In the genomic region with DNA sequence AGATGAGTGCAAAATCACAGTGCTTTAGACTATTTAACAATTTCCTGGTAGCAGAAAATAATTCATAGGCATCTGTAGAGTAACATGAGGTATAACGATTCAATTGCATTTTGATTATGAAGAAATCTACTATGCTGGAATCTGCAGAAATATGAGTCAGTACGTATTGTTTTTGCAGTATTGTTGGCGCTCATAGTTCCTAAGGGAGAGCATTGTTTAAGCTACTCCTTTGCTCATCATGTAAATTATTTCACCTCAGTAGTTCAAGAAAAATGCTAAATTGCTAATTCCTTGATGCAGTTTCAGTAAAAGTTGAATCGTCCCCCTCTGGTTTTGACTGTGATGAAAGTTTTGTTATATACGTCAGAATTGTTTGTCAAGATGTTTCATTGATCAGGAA, we compare ENCODE assay signal across 23 cellular contexts.
DNase-seq lines count a peak whose midpoint lies in the region; FAIRE-seq and TF ChIP-seq lines count a peak whose summit lies in the region.
"Had no signal": no experiment of that assay in that cellular context is flagged by ENCODE, and none has a peak within 500 bp of the region (broad histone marks: within the 10 kb centered on the region; RNA-seq: fewer than 3 reads in every experiment).

No MANE protein-coding gene starts in this region.

- H3K4me3 Mint-ChIP-seq in astrocyte (ENCODE audit: unreplicated experiment) (no peak overlapping the region), chondrocyte (ENCODE audit: unreplicated experiment) (no peak overlapping the region)
- H3K4me3 Mint-ChIP-seq: CD4-positive, CD25-positive, alpha-beta regulatory T cell; CD8-positive, alpha-beta memory T cell had no signal

- no peak overlapping the region for H3K4ac ChIP-seq in H1 (replicated peaks; ENCODE audit: insufficient read length, low read depth, low read length)

- TF ChIP-seq POLR2A in H1 (IDR thresholded peaks at IDR 0.05; ENCODE audit: control extremely low read depth in 1 of 2, low read depth in 2 of 2, low read length in 2 of 2): no peak

- H2AFZ ChIP-seq in ACC112 (ENCODE audit: low read length, unreplicated experiment) (peak overlapping the region; percentile 77), astrocyte (ENCODE audit: low read depth, low read length) (peak overlapping the region; percentile 37), H1 (ENCODE audit: low read length) (peak overlapping the region; percentile 35; the same call in 1 of the 2 replicates)

- H4K5ac ChIP-seq in H1 (ENCODE audit: insufficient read length, low read depth, low read length): no peak overlapping the region

- H3K4me1 ChIP-seq in ACC112 (ENCODE audit: control insufficient read depth, insufficient read depth, low read length, unreplicated experiment) (peaks cover 5% of the 10 kb centered on the region), astrocyte (ENCODE audit: insufficient read depth, low read length) (peaks cover 13% of the 10 kb centered on the region), H1 (replicated peaks in 1 of 4; ENCODE audit: control insufficient read depth in 3 of 4, insufficient read depth in 4 of 4, low read length in 3 of 4) (peaks cover 0 to 9% (median 0%) of the 10 kb centered on the region in 4 experiments; a peak in 2 of 7 replicates)
- H3K4me1 ChIP-seq: BE2C, HAP-1 had no signal

- no peak overlapping the region for H3K4me2 ChIP-seq in astrocyte (ENCODE audit: low read length)
- H3K4me2 ChIP-seq in H1 (ENCODE audit: insufficient read depth in 1 of 2, low read depth in 2 of 2, low read length in 2 of 2): no peak overlapping the region

- H3K23me2 ChIP-seq in H1 (ENCODE audit: low read depth, low read length): no peaks in the 10 kb centered on the region

- H3K56ac ChIP-seq in H1 (replicated peaks; ENCODE audit: insufficient read length, low read depth, low read length): no peak overlapping the region

- no peaks in the 10 kb centered on the region for H3K27me3 Mint-ChIP-seq in astrocyte (ENCODE audit: low read depth, unreplicated experiment)
- no peaks in the 10 kb centered on the region for H3K27me3 Mint-ChIP-seq in chondrocyte (ENCODE audit: low read depth)
- H3K27me3 Mint-ChIP-seq: CD4-positive, CD25-positive, alpha-beta regulatory T cell had no signal

- H3K36me3 Mint-ChIP-seq in astrocyte (ENCODE audit: low read depth, unreplicated experiment): no peaks in the 10 kb centered on the region
- peaks cover 3% of the 10 kb centered on the region for H3K36me3 Mint-ChIP-seq in chondrocyte (ENCODE audit: low read depth)
- H3K36me3 Mint-ChIP-seq: CD4-positive, CD25-positive, alpha-beta regulatory T cell; CD8-positive, alpha-beta memory T cell had no signal

- peaks cover 26% of the 10 kb centered on the region for H3K4me1 Mint-ChIP-seq in astrocyte (ENCODE audit: low read depth, unreplicated experiment)
- peaks cover 27% of the 10 kb centered on the region for H3K4me1 Mint-ChIP-seq in chondrocyte (ENCODE audit: low read depth)
- H3K4me1 Mint-ChIP-seq: CD4-positive, CD25-positive, alpha-beta regulatory T cell; CD8-positive, alpha-beta memory T cell had no signal

- POLR2A ChIA-PET in H1 (lab: Charles Lee; ENCODE audit: partially characterized antibody): no interaction called here

- in situ Hi-C loops in G401 (cut with HindIII; ENCODE audit: low sequenced_read_pairs): no loop called here

- FAIRE-seq in astrocyte (lab: Jason Lieb, UNC): no peak
- FAIRE-seq in H1 (lab: Jason Lieb, UNC): no peak
- FAIRE-seq: GM12892, GM18507 had no signal

- TF ChIP-seq CTCF in astrocyte (IDR thresholded peaks at IDR 0.05; ENCODE audit: insufficient read depth, low read depth, low read length) (no peak), H1 (IDR thresholded peaks at IDR 0.05; ENCODE audit: control extremely low read depth in 1 of 3, insufficient read depth in 1 of 3, low read depth in 1 of 3, low read length in 3 of 3) (no peak), fibroblast of pulmonary artery (IDR thresholded peaks at IDR 0.05; ENCODE audit: low read length, missing control alignments) (no peak), chondrocyte (IDR thresholded peaks at IDR 0.05) (no peak)

- H3K18ac ChIP-seq in H1 (ENCODE audit: extremely low read depth, low read length): no peak overlapping the region

- TF ChIP-seq EP300 in H1 (IDR thresholded peaks at IDR 0.05; ENCODE audit: borderline replicate concordance in 1 of 2, low read depth in 2 of 2, low read length in 2 of 2): no peak

- H3K9ac ChIP-seq in astrocyte (ENCODE audit: low read length) (no peak overlapping the region), H1 (replicated peaks in 1 of 4; ENCODE audit: extremely low read depth in 1 of 4, low read depth in 3 of 4, low read length in 3 of 4) (no peak overlapping the region)

- H3K27ac ChIP-seq in ACC112 (ENCODE audit: low read depth, low read length): no peak overlapping the region
- no peak overlapping the region for H3K27ac ChIP-seq in astrocyte (ENCODE audit: low read depth, low read length)
- no peak overlapping the region for H3K27ac ChIP-seq in H1 (ENCODE audit: low read depth, low read length)
- no peak overlapping the region for H3K27ac ChIP-seq in substantia nigra (ENCODE audit: low read depth, low read length, poor library complexity, severe bottlenecking)
- H3K27ac ChIP-seq: HL-60 had no signal

- H4K91ac ChIP-seq in H1 (replicated peaks; ENCODE audit: insufficient read length, low read length): no peak overlapping the region

- no peak overlapping the region for H2BK120ac ChIP-seq in H1 (replicated peaks; ENCODE audit: low read depth, low read length)

- DNase-seq in astrocyte (ENCODE audit: low read depth): no peak
- no peak for DNase-seq in H1 (ENCODE audit: low read depth in 1 of 2, low spot score in 2 of 2)
- peak; percentile 40 for DNase-seq in fibroblast of pulmonary artery (ENCODE audit: low read depth)
- DNase-seq in substantia nigra (lab: John Stamatoyannopoulos, UW): no peak
- no peak for DNase-seq in G401 (ENCODE audit: low spot score)
- DNase-seq in DMS53 treated with DMSO at 0.1 percent for 48 hours (lab: John Stamatoyannopoulos, UW; ENCODE audit: unreplicated experiment): no peak
- DNase-seq in chondrocyte (ENCODE audit: low spot score): no peak
- DNase-seq: 8988T; ACHN; BE2C; C1 segment of cervical spinal cord; CD4-positive, CD25-positive, alpha-beta regulatory T cell; CD8-positive, alpha-beta memory T cell; COR-L47; DMS 273 treated with DMSO at 0.1 percent for 48 hours; DMS53; GDM1; GOT3 had no signal

- H3K9me3 Mint-ChIP-seq in astrocyte (ENCODE audit: unreplicated experiment): peaks cover 12% of the 10 kb centered on the region
- H3K9me3 Mint-ChIP-seq in chondrocyte (ENCODE audit: low read depth): peaks cover 19% of the 10 kb centered on the region

- H2BK5ac ChIP-seq in H1 (ENCODE audit: low read depth, low read length): no peak overlapping the region

- H3K79me2 ChIP-seq in ACC112 (ENCODE audit: control insufficient read depth, insufficient read depth, low read length, unreplicated experiment): no peaks in the 10 kb centered on the region
- H3K79me2 ChIP-seq in astrocyte (ENCODE audit: insufficient read depth, low read length): no peaks in the 10 kb centered on the region
- H3K79me2 ChIP-seq in H1 (ENCODE audit: control insufficient read depth in 1 of 2, insufficient read depth in 2 of 2, low read length in 2 of 2): no peaks in the 10 kb centered on the region

- H3K27me3 ChIP-seq in ACC112 (ENCODE audit: insufficient read depth, low read length): no peaks in the 10 kb centered on the region
- H3K27me3 ChIP-seq in astrocyte (ENCODE audit: insufficient read depth, low read length): no peaks in the 10 kb centered on the region
- no peaks in the 10 kb centered on the region for H3K27me3 ChIP-seq in H1 (replicated peaks in 1 of 4; ENCODE audit: control insufficient read depth in 3 of 4, extremely low read depth in 1 of 4, insufficient read depth in 3 of 4, low read length in 3 of 4)
- H3K27me3 ChIP-seq: BE2C had no signal

- no peak for TF ChIP-seq RAD21 in H1 (IDR thresholded peaks at IDR 0.05 in 1 of 2, conservative IDR thresholded peaks at IDR 0.05 in 1 of 2; ENCODE audit: low read depth in 2 of 2, low read length in 2 of 2)

- no peak overlapping the region for H2BK12ac ChIP-seq in H1 (ENCODE audit: low read depth, low read length)

- no peak overlapping the region for H2BK15ac ChIP-seq in H1 (ENCODE audit: low read length)

- no peak overlapping the region for H4K8ac ChIP-seq in H1 (ENCODE audit: extremely low read depth, insufficient read depth, low read length)

- CTCF ChIA-PET in H1 (lab: Charles Lee; ENCODE audit: partially characterized antibody): interaction anchor here (1.2 kb wide), 1 partner anchor 9 kb away, joined by 5 read pairs; no protein-coding TSS in a partner anchor

- H3K79me1 ChIP-seq in H1 (ENCODE audit: low read depth, low read length): no peaks in the 10 kb centered on the region

- H2AK5ac ChIP-seq in H1 (ENCODE audit: low read depth, low read length): no peak overlapping the region

- no peaks in the 10 kb centered on the region for H4K20me1 ChIP-seq in astrocyte (ENCODE audit: insufficient read depth, low read length)
- H4K20me1 ChIP-seq in H1 (replicated peaks in 1 of 2; ENCODE audit: control insufficient read depth in 1 of 2, insufficient read depth in 2 of 2, low read length in 2 of 2): no peaks in the 10 kb centered on the region

- H3K23ac ChIP-seq in H1 (ENCODE audit: insufficient read length): no peak overlapping the region

- no peak overlapping the region for H3K14ac ChIP-seq in H1 (ENCODE audit: insufficient read length)

- 71% methylated on average over 5 of the region's 5 CpGs; no CpG with 5 or more reads in 1 of the 2 experiments for WGBS in H1 (ENCODE audit: extremely low coverage in 1 of 2, insufficient coverage in 1 of 2, insufficient read length in 1 of 2, insufficient replicate concordance in 2 of 2, low coverage in 1 of 2, low lambda C conversion rate in 2 of 2, missing lambda C conversion rate in 1 of 2), 2 experiments

- H3K4me3 ChIP-seq in ACC112 (ENCODE audit: low read depth, low read length) (no peak overlapping the region), astrocyte (ENCODE audit: insufficient read depth, low read depth, low read length) (no peak overlapping the region), H1 (ENCODE audit: extremely low read depth in 1 of 4, insufficient read depth in 2 of 4, low read depth in 3 of 4, low read length in 4 of 4) (no peak overlapping the region), fibroblast of pulmonary artery (replicated peaks; ENCODE audit: low read depth, low read length) (no peak overlapping the region)
- H3K4me3 ChIP-seq: HAP-1 had no signal

- H3K9me3 ChIP-seq in astrocyte (ENCODE audit: insufficient read depth, low read depth, low read length) (no peaks in the 10 kb centered on the region), H1 (ENCODE audit: insufficient read depth in 2 of 2, low read depth in 1 of 2, low read length in 1 of 2) (no peaks in the 10 kb centered on the region)
- H3K9me3 ChIP-seq: BE2C, HAP-1 had no signal

- no peak overlapping the region for H2BK20ac ChIP-seq in H1 (ENCODE audit: low read length)

- H3K36me3 ChIP-seq in ACC112 (ENCODE audit: insufficient read depth, low read length): no peaks in the 10 kb centered on the region
- H3K36me3 ChIP-seq in astrocyte (ENCODE audit: insufficient read depth, low read length): no peaks in the 10 kb centered on the region
- H3K36me3 ChIP-seq in H1 (ENCODE audit: control insufficient read depth in 2 of 4, insufficient read depth in 4 of 4, low read length in 3 of 4): no peaks in the 10 kb centered on the region
- H3K36me3 ChIP-seq: BE2C, HAP-1 had no signal

- H3K27ac Mint-ChIP-seq in astrocyte (ENCODE audit: unreplicated experiment): no peak overlapping the region
- H3K27ac Mint-ChIP-seq in chondrocyte (ENCODE audit: unreplicated experiment): no peak overlapping the region
- H3K27ac Mint-ChIP-seq: CD4-positive, CD25-positive, alpha-beta regulatory T cell; CD8-positive, alpha-beta memory T cell had no signal
